In the genomic region with DNA sequence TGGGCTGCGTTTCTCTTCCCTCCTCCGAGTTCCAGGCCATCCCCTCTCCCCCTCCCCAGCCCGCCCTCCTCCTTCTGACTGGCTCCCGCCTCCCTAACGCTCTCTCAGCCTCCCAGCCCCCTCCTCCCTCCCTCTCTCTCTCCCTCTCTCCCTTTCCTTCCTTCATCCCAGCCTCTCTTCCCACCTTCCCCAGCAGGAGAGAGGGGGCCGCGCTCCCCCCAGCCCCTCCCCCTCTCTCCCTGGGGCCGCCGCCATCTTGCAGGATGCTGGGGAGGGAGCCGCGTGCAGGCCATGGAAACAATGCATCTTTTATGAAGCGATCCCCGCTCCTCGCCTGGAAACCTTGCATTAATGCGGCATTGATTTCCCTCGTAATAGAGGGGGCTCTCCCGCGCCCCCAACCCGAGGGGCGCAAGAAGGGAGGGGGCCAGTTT, we compare ENCODE assay signal across 9 cellular contexts. TPM values are rescaled to one million over a fixed set of nuclear protein-coding genes. Genes with fewer than 3 reads are reported as not detected.
A peak's percentile ranks its signal among the peaks of the same experiment; 100 is the strongest.
DNase-seq lines count a peak whose midpoint lies in the region; ATAC-seq and TF ChIP-seq lines count a peak whose summit lies in the region.
"Had no signal": no experiment of that assay in that cellular context is flagged by ENCODE, and none has a peak within 500 bp of the region (broad histone marks: within the 10 kb centered on the region; RNA-seq: fewer than 3 reads in every experiment).

No MANE protein-coding gene starts in this region.

- peak; percentile 39 for DNase-seq in DMS53 (lab: John Stamatoyannopoulos, UW)
- DNase-seq in DMS53 treated with DMSO at 0.1 percent for 48 hours (lab: John Stamatoyannopoulos, UW; ENCODE audit: unreplicated experiment): no peak
- no peak for DNase-seq in RWPE2 (ENCODE audit: low spot score)
- DNase-seq in astrocyte of the hippocampus (ENCODE audit: low read depth, low spot score): peak; percentile 88
- peak; percentile 36 to 45 (median 44) for DNase-seq in immature natural killer cell
- peak; percentile 31 for DNase-seq in smooth muscle cell of the brain vasculature (ENCODE audit: low read depth, low spot score)

- ATAC-seq in RWPE2 (ENCODE audit: low read depth): no peak
- ATAC-seq in GM18861 (IDR thresholded peaks at IDR 0.05; ENCODE audit: unreplicated experiment): no peak
- no peak for ATAC-seq in GM19463 (IDR thresholded peaks at IDR 0.05; ENCODE audit: unreplicated experiment)

- H3K36me3 ChIP-seq in RWPE2 (ENCODE audit: low read depth): no peaks in the 10 kb centered on the region

- H3K9me3 Mint-ChIP-seq in immature natural killer cell: no peaks in the 10 kb centered on the region

- H3K9me3 ChIP-seq in RWPE2 (ENCODE audit: severe bottlenecking): no peaks in the 10 kb centered on the region

- H3K4me1 Mint-ChIP-seq in immature natural killer cell: peaks cover 22 to 32% of the 10 kb centered on the region in 2 donors

- H3K27me3 ChIP-seq in RWPE2 (ENCODE audit: insufficient read depth, poor library complexity, severe bottlenecking): no peaks in the 10 kb centered on the region

- peak overlapping the region in 4 of 6 donors; percentile 30 to 75 (median 58) for H3K27ac Mint-ChIP-seq in immature natural killer cell

- peak overlapping the region; percentile 55 to 83 (median 78) for H3K4me3 Mint-ChIP-seq in immature natural killer cell

- H3K4me1 ChIP-seq in RWPE2 (ENCODE audit: insufficient read depth, poor library complexity, severe bottlenecking): no peaks in the 10 kb centered on the region

- H3K36me3 Mint-ChIP-seq in immature natural killer cell: peaks cover 0 to 6% (median 0%) of the 10 kb centered on the region in 3 donors

- H3K4me3 ChIP-seq in RWPE2 (ENCODE audit: severe bottlenecking): peak overlapping the region; percentile 14

- H3K27ac ChIP-seq in RWPE2 (ENCODE audit: poor library complexity, severe bottlenecking): no peak overlapping the region
- H3K27ac ChIP-seq: 22Rv1 had no signal

- no peak for TF ChIP-seq CTCF in RWPE2 (IDR thresholded peaks at IDR 0.05; ENCODE audit: poor library complexity, severe bottlenecking)

- H3K27me3 Mint-ChIP-seq in immature natural killer cell (ENCODE audit: low read depth in 3 of 3): peaks cover 2 to 5% (median 5%) of the 10 kb centered on the region in 3 donors

RNA-seq across cellular contexts. Expression of a gene that starts 42.6 kb away (rescaled TPM):
- polyA plus RNA-seq in immature natural killer cell: 1 to 10 TPM in 1 of 3 donors, under 1 TPM in 2; 0.52 to 2.1 (median 0.53) TPM

Comparison
In these comparisons a context has a peak if more than half of its experiments do, and no peak if none do; other contexts are left out.
1. DNase-seq: peak in DMS53 (single experiment), astrocyte of the hippocampus (single experiment), immature natural killer cell (3 of 3) and smooth muscle cell of the brain vasculature (single experiment); none in DMS53 treated with DMSO at 0.1 percent for 48 hours (single experiment) and RWPE2 (single experiment).